32 cellular contexts compared by ENCODE assay signal in genomic region chr5:154210163-154210562, GRCh38.
"Had no signal": no experiment of that assay in that cellular context is flagged by ENCODE, and none has a peak within 500 bp of the region (broad histone marks: within the 10 kb centered on the region; RNA-seq: fewer than 3 reads in every experiment).

No MANE protein-coding gene starts in this region.

- FAIRE-seq: keratinocyte, pancreas had no signal

- H3K4me3 Mint-ChIP-seq: activated naive CD8-positive, alpha-beta T cell; mesothelial cell of epicardium; naive B cell; nephron progenitor cell; T-helper 1 cell treated with Interleukin-12 subunit alpha and Interleukin-12 subunit beta and Interleukin-4 antibody, amounts not matched to agents 30 μg/mL and 1 μg/mL, for 36 hours had no signal

- H3K36me3 ChIP-seq: colonic mucosa, gastrocnemius medialis, pancreas, prostate gland, vagina, WERI-Rb-1 had no signal

- ATAC-seq: activated CD4-positive, CD25-positive, alpha-beta regulatory T cell treated with anti-CD3 and anti-CD28 coated beads, Interleukin-2, amount 50 U/mL, for 24 hours; body of pancreas; gastrocnemius medialis; left cardiac atrium; left ventricle myocardium superior; pancreas; stimulated activated naive CD8-positive, alpha-beta T cell treated with anti-CD3 and anti-CD28 coated beads, Interleukin-15, Interleukin-2, amounts not matched to agents 100 U/mL and 50 U/mL, for 24 hours had no signal

- H3K4me1 ChIP-seq: body of pancreas, colonic mucosa, gastrocnemius medialis, pancreas, prostate gland, testis had no signal

- DNase-seq: activated CD4-positive, alpha-beta T cell treated with anti-CD3 and anti-CD28 coated beads for 48 hours; activated CD4-positive, alpha-beta T cell treated with anti-CD3 and anti-CD28 coated beads, Interleukin-2, amount 50 U/mL, for 48 hours; activated CD8-positive, alpha-beta memory T cell treated with anti-CD3 and anti-CD28 coated beads for 24 hours; activated effector memory CD4-positive, alpha-beta T cell treated with Interleukin-2 at 50 U/mL for 16 hours; activated naive CD4-positive, alpha-beta T cell treated with Interleukin-2 at 50 U/mL for 16 hours; anterior cingulate cortex; body of pancreas; colonic mucosa; dorsolateral prefrontal cortex; effector memory CD4-positive, alpha-beta T cell; erythroblast; gastrocnemius medialis; glutamatergic neuron; left cardiac atrium; left ventricle myocardium superior; naive B cell; nephron progenitor cell; pancreas; spleen; stimulated activated CD4-positive, alpha-beta T cell treated with anti-CD3 and anti-CD28 coated beads, Interleukin-2, amount 100 ng/mL, for 48 hours; stimulated activated naive CD8-positive, alpha-beta T cell treated with anti-CD3 and anti-CD28 coated beads, Interleukin-15, Interleukin-2, amounts not matched to agents 100 U/mL and 50 U/mL, for 24 hours; T1000; testis; upper lobe of left lung; WERI-Rb-1 had no signal

- H3K9me3 Mint-ChIP-seq: mesothelial cell of epicardium; T-helper 1 cell treated with Interleukin-12 subunit alpha and Interleukin-12 subunit beta and Interleukin-4 antibody, amounts not matched to agents 30 μg/mL and 1 μg/mL, for 36 hours had no signal

- H3K36me3 Mint-ChIP-seq: mesothelial cell of epicardium had no signal

- H3K27ac ChIP-seq: body of pancreas, colonic mucosa, dorsolateral prefrontal cortex, gastrocnemius medialis, pancreas, prostate gland, spleen, testis, upper lobe of left lung, vagina, WERI-Rb-1 had no signal

- H3K9me3 ChIP-seq: body of pancreas, colonic mucosa, gastrocnemius medialis, pancreas, prostate gland, testis, upper lobe of left lung, vagina had no signal

- H3K27me3 ChIP-seq: body of pancreas, colonic mucosa, dorsolateral prefrontal cortex, gastrocnemius medialis, pancreas, spleen, testis, upper lobe of left lung, vagina had no signal

- H3K4me3 ChIP-seq: body of pancreas, colonic mucosa, dorsolateral prefrontal cortex, gastrocnemius medialis, pancreas, prostate gland, spleen, testis, upper lobe of left lung, vagina had no signal

- H3K27me3 Mint-ChIP-seq: activated naive CD8-positive, alpha-beta T cell; naive B cell had no signal

- H3K27ac Mint-ChIP-seq: activated naive CD8-positive, alpha-beta T cell; mesothelial cell of epicardium; nephron progenitor cell; T-helper 1 cell treated with Interleukin-12 subunit alpha and Interleukin-12 subunit beta and Interleukin-4 antibody, amounts not matched to agents 30 μg/mL and 1 μg/mL, for 36 hours had no signal
